In genomic region chr5:147442134-147442726, GRCh38 we compare ENCODE assay signal across 23 cellular contexts.
DNase-seq lines count a peak whose midpoint lies in the region; ATAC-seq and TF ChIP-seq lines count a peak whose summit lies in the region.
"Had no signal": no experiment of that assay in that cellular context is flagged by ENCODE, and none has a peak within 500 bp of the region (broad histone marks: within the 10 kb centered on the region; RNA-seq: fewer than 3 reads in every experiment).

No MANE protein-coding gene starts in this region.

- peaks cover 0 to 18% of the 10 kb centered on the region in 2 donors for H3K4me1 ChIP-seq in right atrium auricular region
- H3K4me1 ChIP-seq in hepatocyte (ENCODE audit: insufficient read depth), result no peaks in the 10 kb centered on the region
- H3K4me1 ChIP-seq in sigmoid colon, result peaks cover 0 to 90% (median 68%) of the 10 kb centered on the region in 4 donors
- H3K4me1 ChIP-seq: SJCRH30 had no signal

- H4K20me1 ChIP-seq in hepatocyte (ENCODE audit: insufficient read depth, poor library complexity, severe bottlenecking), result peaks cover 2% of the 10 kb centered on the region

- peak overlapping the region; percentile 8 to 33 for H3K27ac ChIP-seq in right atrium auricular region
- H3K27ac ChIP-seq in hepatocyte, result peak overlapping the region; percentile 60
- H3K27ac ChIP-seq in sigmoid colon, result peak overlapping the region; percentile 15 to 98 (median 97)
- H3K27ac ChIP-seq: SJCRH30, tibial nerve had no signal

- H3K36me3 ChIP-seq in right atrium auricular region (no peaks in the 10 kb centered on the region), hepatocyte (replicated peaks; ENCODE audit: insufficient read depth, low read depth) (no peaks in the 10 kb centered on the region), sigmoid colon (no peaks in the 10 kb centered on the region)
- H3K36me3 ChIP-seq: tibial nerve had no signal

- no peak overlapping the region for H2AFZ ChIP-seq in hepatocyte

- no peak for TF ChIP-seq EP300 in sigmoid colon (IDR thresholded peaks at IDR 0.05)

- DNase-seq in right atrium auricular region (ENCODE audit: low spot score) (no peak), cardiac septum (ENCODE audit: low spot score) (no peak), hepatocyte (ENCODE audit: low spot score) (no peak), sigmoid colon (no peak), NAMALWA (ENCODE audit: low spot score) (no peak), OCI-M1 (lab: John Stamatoyannopoulos, UW) (no peak)
- DNase-seq: activated CD4-positive, CD25-positive, alpha-beta regulatory T cell treated with anti-CD3 and anti-CD28 coated beads, Interleukin-2, amount 50 U/mL, for 72 hours; activated CD8-positive, alpha-beta T cell treated with anti-CD3 and anti-CD28 coated beads for 36 hours; activated effector memory CD4-positive, alpha-beta T cell treated with Interleukin-2 at 50 U/mL for 16 hours; activated naive CD8-positive, alpha-beta T cell treated with anti-CD3 and anti-CD28 coated beads for 36 hours; central memory CD4-positive, alpha-beta T cell; DMS79; GOT3; KBM-7; MM.1S; NCI-H2171; NCI-H510A treated with DMSO at 0.1 percent for 48 hours; SJCRH30; stimulated activated CD4-positive, alpha-beta T cell treated with anti-CD3 and anti-CD28 coated beads, Interleukin-4, amount 100 ng/mL, for 4 hours; stimulated activated naive CD4-positive, alpha-beta T cell treated with Interleukin-2 at 50 U/mL for 16 hours had no signal

- peak overlapping the region; percentile 32 for H3K4me2 ChIP-seq in hepatocyte

- 52% methylated on average over 7 of the region's 7 CpGs for WGBS in hepatocyte (ENCODE audit: low lambda C conversion rate, missing lambda C conversion rate)
- WGBS in sigmoid colon, 2 donors, result 90 to 93% methylated on average over 7 of the region's 7 CpGs

- no peak for TF ChIP-seq CTCF in right atrium auricular region (IDR thresholded peaks at IDR 0.05)
- TF ChIP-seq CTCF in hepatocyte (IDR thresholded peaks at IDR 0.05; ENCODE audit: poor library complexity), result no peak
- no peak for TF ChIP-seq CTCF in sigmoid colon (IDR thresholded peaks at IDR 0.05)

- intact Hi-C loops in cardiac septum (cut with DNase I), result no loop called here
- intact Hi-C loops in sigmoid colon (cut with DNase I), result no loop called here

- no peaks in the 10 kb centered on the region for H3K9me2 ChIP-seq in hepatocyte (replicated peaks; ENCODE audit: insufficient read depth)

- no peak for TF ChIP-seq POLR2A in sigmoid colon (IDR thresholded peaks at IDR 0.05)

- H3K27me3 ChIP-seq in right atrium auricular region (no peaks in the 10 kb centered on the region), hepatocyte (no peaks in the 10 kb centered on the region), sigmoid colon (no peaks in the 10 kb centered on the region)
- H3K27me3 ChIP-seq: SJCRH30, tibial nerve had no signal

- ATAC-seq in GM19397 (IDR thresholded peaks at IDR 0.05; ENCODE audit: unreplicated experiment) (no peak), HG03469 (IDR thresholded peaks at IDR 0.05; ENCODE audit: unreplicated experiment) (no peak)
- ATAC-seq: activated CD8-positive, alpha-beta T cell treated with anti-CD3 and anti-CD28 coated beads for 36 hours had no signal

- H3K4me3 ChIP-seq in right atrium auricular region (no peak overlapping the region), hepatocyte (no peak overlapping the region), sigmoid colon (no peak overlapping the region)
- H3K4me3 ChIP-seq: SJCRH30, tibial nerve had no signal

- H3K79me2 ChIP-seq in hepatocyte, result peaks cover 94% of the 10 kb centered on the region

- H3K9me3 ChIP-seq in right atrium auricular region (no peaks in the 10 kb centered on the region), hepatocyte (ENCODE audit: low read depth) (no peaks in the 10 kb centered on the region), sigmoid colon (no peaks in the 10 kb centered on the region)
- H3K9me3 ChIP-seq: SJCRH30, tibial nerve had no signal

Comparison
In these comparisons a context has a peak if more than half of its experiments do, and no peak if none do; other contexts are left out.
1. H3K27ac ChIP-seq: peak in every context shown above with its lines; median percentile 97 in sigmoid colon; 60 in hepatocyte; 20 in right atrium auricular region.